In genomic region chr19:32258167-32258566, GRCh38 we compare ENCODE assay signal across 9 cellular contexts.
"Had no signal": no experiment of that assay in that cellular context is flagged by ENCODE, and none has a peak within 500 bp of the region (broad histone marks: within the 10 kb centered on the region; RNA-seq: fewer than 3 reads in every experiment).

No MANE protein-coding gene starts in this region.

- H3K36me3 ChIP-seq: HAP-1 had no signal

- H3K27ac Mint-ChIP-seq: IgD-negative memory B cell had no signal

- H3K4me3 Mint-ChIP-seq: IgD-negative memory B cell had no signal

- H3K36me3 Mint-ChIP-seq: IgD-negative memory B cell had no signal

- H3K9me3 ChIP-seq: HAP-1 had no signal

- H3K4me3 ChIP-seq: GM23248, HAP-1 had no signal

- H3K4me1 Mint-ChIP-seq: IgD-negative memory B cell had no signal

- H3K27ac ChIP-seq: GM23248, HL-60 had no signal

- DNase-seq: GM23248, GOT3, H7, KBM-7 had no signal

- H3K27me3 Mint-ChIP-seq: IgD-negative memory B cell had no signal

- ATAC-seq: HCT116, HepG2 had no signal
